1 cellular context compared by ENCODE assay signal in the genomic region with DNA sequence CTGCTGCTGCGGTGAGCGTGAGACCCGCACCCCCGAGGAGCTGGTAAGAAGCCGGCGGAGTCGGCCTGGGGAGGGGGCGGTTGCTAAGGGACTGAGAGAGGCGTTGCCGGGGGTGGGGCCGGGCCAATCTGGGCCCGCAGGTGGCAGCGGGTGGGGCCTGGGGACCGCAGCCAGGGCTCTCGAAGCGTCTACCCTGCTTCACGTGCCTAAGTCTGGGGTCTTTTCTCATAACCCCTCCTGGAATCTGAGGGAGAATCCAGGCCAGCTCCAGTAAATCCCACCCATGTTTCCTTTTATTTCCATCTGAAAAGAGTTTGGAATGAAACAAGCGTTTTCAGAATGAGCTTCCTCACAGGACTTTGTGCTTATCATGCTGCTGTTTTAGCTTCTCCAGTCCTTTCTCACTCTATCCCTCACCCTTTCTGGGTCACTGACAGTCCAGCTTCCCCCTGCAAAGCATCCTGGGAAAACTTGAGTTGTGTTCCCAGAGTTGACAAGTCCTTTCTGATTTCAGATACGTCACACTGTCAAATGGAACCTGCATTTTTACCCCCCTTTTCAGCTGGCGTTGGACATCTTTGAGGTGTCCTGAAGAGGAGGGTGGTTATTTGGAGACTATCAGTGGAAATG.
A peak's percentile ranks its signal among the peaks of the same experiment; 100 is the strongest.
TF ChIP-seq lines count a peak whose summit lies in the region.

No MANE protein-coding gene starts in this region.

TF ChIP-seq in HEK293, 187 proteins besides CTCF, POLR2A, EP300 and RAD21 (continues in another document):
- TF ChIP-seq, protein P1, sequence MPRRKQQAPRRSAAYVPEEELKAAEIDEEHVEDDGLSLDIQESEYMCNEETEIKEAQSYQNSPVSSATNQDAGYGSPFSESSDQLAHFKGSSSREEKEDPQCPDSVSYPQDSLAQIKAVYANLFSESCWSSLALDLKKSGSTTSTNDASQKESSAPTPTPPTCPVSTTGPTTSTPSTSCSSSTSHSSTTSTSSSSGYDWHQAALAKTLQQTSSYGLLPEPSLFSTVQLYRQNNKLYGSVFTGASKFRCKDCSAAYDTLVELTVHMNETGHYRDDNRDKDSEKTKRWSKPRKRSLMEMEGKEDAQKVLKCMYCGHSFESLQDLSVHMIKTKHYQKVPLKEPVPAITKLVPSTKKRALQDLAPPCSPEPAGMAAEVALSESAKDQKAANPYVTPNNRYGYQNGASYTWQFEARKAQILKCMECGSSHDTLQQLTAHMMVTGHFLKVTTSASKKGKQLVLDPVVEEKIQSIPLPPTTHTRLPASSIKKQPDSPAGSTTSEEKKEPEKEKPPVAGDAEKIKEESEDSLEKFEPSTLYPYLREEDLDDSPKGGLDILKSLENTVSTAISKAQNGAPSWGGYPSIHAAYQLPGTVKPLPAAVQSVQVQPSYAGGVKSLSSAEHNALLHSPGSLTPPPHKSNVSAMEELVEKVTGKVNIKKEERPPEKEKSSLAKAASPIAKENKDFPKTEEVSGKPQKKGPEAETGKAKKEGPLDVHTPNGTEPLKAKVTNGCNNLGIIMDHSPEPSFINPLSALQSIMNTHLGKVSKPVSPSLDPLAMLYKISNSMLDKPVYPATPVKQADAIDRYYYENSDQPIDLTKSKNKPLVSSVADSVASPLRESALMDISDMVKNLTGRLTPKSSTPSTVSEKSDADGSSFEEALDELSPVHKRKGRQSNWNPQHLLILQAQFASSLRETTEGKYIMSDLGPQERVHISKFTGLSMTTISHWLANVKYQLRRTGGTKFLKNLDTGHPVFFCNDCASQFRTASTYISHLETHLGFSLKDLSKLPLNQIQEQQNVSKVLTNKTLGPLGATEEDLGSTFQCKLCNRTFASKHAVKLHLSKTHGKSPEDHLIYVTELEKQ (tag by site-specific recombination; IDR thresholded peaks at IDR 0.05; ENCODE audit: borderline replicate concordance), result no peak
- TF ChIP-seq ZNF132 (tag by site-specific recombination; IDR thresholded peaks at IDR 0.05; ENCODE audit: borderline replicate concordance), result no peak
- peak; percentile 48; the same call in 1 of the 2 replicates for TF ChIP-seq YY1 (tag by site-specific recombination; IDR thresholded peaks at IDR 0.05)
- TF ChIP-seq, protein P2, sequence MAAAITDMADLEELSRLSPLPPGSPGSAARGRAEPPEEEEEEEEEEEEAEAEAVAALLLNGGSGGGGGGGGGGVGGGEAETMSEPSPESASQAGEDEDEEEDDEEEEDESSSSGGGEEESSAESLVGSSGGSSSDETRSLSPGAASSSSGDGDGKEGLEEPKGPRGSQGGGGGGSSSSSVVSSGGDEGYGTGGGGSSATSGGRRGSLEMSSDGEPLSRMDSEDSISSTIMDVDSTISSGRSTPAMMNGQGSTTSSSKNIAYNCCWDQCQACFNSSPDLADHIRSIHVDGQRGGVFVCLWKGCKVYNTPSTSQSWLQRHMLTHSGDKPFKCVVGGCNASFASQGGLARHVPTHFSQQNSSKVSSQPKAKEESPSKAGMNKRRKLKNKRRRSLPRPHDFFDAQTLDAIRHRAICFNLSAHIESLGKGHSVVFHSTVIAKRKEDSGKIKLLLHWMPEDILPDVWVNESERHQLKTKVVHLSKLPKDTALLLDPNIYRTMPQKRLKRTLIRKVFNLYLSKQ (tag by site-specific recombination; IDR thresholded peaks at IDR 0.05; ENCODE audit: borderline replicate concordance), result no peak
- TF ChIP-seq GFI1B (tag by site-specific recombination; IDR thresholded peaks at IDR 0.05), result no peak
- TF ChIP-seq, protein P3, sequence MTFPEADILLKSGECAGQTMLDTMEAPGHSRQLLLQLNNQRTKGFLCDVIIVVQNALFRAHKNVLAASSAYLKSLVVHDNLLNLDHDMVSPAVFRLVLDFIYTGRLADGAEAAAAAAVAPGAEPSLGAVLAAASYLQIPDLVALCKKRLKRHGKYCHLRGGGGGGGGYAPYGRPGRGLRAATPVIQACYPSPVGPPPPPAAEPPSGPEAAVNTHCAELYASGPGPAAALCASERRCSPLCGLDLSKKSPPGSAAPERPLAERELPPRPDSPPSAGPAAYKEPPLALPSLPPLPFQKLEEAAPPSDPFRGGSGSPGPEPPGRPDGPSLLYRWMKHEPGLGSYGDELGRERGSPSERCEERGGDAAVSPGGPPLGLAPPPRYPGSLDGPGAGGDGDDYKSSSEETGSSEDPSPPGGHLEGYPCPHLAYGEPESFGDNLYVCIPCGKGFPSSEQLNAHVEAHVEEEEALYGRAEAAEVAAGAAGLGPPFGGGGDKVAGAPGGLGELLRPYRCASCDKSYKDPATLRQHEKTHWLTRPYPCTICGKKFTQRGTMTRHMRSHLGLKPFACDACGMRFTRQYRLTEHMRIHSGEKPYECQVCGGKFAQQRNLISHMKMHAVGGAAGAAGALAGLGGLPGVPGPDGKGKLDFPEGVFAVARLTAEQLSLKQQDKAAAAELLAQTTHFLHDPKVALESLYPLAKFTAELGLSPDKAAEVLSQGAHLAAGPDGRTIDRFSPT (tag by site-specific recombination; IDR thresholded peaks at IDR 0.05), result peak; percentile 60; the same call in 1 of the 2 replicates
- TF ChIP-seq ZBTB48 (tag by site-specific recombination; IDR thresholded peaks at IDR 0.05), result peak; percentile 84
- TF ChIP-seq, protein P4, sequence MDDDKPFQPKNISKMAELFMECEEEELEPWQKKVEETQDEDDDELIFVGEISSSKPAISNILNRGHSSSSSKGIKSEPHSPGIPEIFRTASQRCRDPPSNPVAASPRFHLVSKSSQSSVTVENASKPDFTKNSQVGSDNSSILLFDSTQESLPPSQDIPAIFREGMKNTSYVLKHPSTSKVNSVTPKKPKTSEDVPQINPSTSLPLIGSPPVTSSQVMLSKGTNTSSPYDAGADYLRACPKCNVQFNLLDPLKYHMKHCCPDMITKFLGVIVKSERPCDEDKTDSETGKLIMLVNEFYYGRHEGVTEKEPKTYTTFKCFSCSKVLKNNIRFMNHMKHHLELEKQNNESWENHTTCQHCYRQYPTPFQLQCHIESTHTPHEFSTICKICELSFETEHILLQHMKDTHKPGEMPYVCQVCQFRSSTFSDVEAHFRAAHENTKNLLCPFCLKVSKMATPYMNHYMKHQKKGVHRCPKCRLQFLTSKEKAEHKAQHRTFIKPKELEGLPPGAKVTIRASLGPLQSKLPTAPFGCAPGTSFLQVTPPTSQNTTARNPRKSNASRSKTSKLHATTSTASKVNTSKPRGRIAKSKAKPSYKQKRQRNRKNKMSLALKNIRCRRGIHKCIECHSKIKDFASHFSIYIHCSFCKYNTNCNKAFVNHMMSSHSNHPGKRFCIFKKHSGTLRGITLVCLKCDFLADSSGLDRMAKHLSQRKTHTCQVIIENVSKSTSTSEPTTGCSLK (tag by site-specific recombination; IDR thresholded peaks at IDR 0.05), result no peak
- no peak for TF ChIP-seq ZFP37 (tag by site-specific recombination; IDR thresholded peaks at IDR 0.05)
- TF ChIP-seq ZNF76 (tag by site-specific recombination; IDR thresholded peaks at IDR 0.05; ENCODE audit: borderline replicate concordance, low read depth), result peak; percentile 45; the same call in 1 of the 2 replicates
- 0 out of 2 replicates have a peak, but pooled peaks have one; percentile 5 for TF ChIP-seq ZNF610 (tag by site-specific recombination; IDR thresholded peaks at IDR 0.05; ENCODE audit: borderline replicate concordance)
- peak; percentile 65; the same call in 1 of the 2 replicates for TF ChIP-seq SCRT1 (tag by site-specific recombination; IDR thresholded peaks at IDR 0.05; ENCODE audit: borderline replicate concordance)
- TF ChIP-seq ZNF350 (tag by site-specific recombination; IDR thresholded peaks at IDR 0.05), result no peak
- no peak for TF ChIP-seq BCL11A (tag by site-specific recombination; IDR thresholded peaks at IDR 0.05; ENCODE audit: low read depth)
- TF ChIP-seq, protein P5, sequence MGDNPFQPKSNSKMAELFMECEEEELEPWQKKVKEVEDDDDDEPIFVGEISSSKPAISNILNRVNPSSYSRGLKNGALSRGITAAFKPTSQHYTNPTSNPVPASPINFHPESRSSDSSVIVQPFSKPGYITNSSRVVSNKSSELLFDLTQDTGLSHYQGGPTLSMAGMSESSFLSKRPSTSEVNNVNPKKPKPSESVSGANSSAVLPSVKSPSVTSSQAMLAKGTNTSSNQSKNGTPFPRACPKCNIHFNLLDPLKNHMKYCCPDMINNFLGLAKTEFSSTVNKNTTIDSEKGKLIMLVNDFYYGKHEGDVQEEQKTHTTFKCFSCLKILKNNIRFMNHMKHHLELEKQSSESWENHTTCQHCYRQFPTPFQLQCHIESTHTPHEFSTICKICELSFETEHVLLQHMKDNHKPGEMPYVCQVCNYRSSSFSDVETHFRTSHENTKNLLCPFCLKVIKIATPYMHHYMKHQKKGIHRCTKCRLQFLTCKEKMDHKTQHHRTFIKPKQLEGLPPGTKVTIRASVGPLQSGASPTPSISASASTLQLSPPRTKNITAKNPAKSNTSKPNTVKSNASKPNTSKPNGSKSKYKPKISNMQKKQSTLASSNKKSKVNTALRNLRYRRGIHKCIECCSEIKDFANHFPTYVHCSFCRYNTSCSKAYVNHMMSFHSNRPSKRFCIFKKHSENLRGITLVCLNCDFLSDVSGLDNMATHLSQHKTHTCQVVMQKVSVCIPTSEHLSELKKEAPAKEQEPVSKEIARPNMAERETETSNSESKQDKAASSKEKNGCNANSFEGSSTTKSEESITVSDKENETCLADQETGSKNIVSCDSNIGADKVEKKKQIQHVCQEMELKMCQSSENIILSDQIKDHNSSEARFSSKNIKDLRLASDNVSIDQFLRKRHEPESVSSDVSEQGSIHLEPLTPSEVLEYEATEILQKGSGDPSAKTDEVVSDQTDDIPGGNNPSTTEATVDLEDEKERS (tag by site-specific recombination; IDR thresholded peaks at IDR 0.05), result no peak
- no peak for TF ChIP-seq ZNF677 (tag by site-specific recombination; IDR thresholded peaks at IDR 0.05)
- TF ChIP-seq, protein P6, sequence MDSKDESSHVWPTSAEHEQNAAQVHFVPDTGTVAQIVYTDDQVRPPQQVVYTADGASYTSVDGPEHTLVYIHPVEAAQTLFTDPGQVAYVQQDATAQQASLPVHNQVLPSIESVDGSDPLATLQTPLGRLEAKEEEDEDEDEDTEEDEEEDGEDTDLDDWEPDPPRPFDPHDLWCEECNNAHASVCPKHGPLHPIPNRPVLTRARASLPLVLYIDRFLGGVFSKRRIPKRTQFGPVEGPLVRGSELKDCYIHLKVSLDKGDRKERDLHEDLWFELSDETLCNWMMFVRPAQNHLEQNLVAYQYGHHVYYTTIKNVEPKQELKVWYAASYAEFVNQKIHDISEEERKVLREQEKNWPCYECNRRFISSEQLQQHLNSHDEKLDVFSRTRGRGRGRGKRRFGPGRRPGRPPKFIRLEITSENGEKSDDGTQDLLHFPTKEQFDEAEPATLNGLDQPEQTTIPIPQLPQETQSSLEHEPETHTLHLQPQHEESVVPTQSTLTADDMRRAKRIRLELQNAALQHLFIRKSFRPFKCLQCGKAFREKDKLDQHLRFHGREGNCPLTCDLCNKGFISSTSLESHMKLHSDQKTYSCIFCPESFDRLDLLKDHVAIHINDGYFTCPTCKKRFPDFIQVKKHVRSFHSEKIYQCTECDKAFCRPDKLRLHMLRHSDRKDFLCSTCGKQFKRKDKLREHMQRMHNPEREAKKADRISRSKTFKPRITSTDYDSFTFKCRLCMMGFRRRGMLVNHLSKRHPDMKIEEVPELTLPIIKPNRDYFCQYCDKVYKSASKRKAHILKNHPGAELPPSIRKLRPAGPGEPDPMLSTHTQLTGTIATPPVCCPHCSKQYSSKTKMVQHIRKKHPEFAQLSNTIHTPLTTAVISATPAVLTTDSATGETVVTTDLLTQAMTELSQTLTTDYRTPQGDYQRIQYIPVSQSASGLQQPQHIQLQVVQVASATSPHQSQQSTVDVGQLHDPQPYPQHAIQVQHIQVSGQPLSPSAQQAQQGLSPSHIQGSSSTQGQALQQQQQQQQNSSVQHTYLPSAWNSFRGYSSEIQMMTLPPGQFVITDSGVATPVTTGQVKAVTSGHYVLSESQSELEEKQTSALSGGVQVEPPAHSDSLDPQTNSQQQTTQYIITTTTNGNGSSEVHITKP (tag by site-specific recombination; IDR thresholded peaks at IDR 0.05), result peak; percentile 52
- TF ChIP-seq ZSCAN16 (tag by site-specific recombination; IDR thresholded peaks at IDR 0.05), result no peak
- no peak for TF ChIP-seq ZNF621 (tag by site-specific recombination; IDR thresholded peaks at IDR 0.05)
- TF ChIP-seq ZNF335 (tag by site-specific recombination; conservative IDR thresholded peaks at IDR 0.05), result peak; percentile 90; the same call in 1 of the 2 replicates
- TF ChIP-seq, protein P7, sequence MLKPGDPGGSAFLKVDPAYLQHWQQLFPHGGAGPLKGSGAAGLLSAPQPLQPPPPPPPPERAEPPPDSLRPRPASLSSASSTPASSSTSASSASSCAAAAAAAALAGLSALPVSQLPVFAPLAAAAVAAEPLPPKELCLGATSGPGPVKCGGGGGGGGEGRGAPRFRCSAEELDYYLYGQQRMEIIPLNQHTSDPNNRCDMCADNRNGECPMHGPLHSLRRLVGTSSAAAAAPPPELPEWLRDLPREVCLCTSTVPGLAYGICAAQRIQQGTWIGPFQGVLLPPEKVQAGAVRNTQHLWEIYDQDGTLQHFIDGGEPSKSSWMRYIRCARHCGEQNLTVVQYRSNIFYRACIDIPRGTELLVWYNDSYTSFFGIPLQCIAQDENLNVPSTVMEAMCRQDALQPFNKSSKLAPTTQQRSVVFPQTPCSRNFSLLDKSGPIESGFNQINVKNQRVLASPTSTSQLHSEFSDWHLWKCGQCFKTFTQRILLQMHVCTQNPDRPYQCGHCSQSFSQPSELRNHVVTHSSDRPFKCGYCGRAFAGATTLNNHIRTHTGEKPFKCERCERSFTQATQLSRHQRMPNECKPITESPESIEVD (tag by site-specific recombination; IDR thresholded peaks at IDR 0.05), result no peak
- TF ChIP-seq OSR2 (tag by site-specific recombination; IDR thresholded peaks at IDR 0.05), result no peak
- no peak for TF ChIP-seq ZNF660 (tag by site-specific recombination; IDR thresholded peaks at IDR 0.05)
- TF ChIP-seq ZIC2 (tag by site-specific recombination; IDR thresholded peaks at IDR 0.05), result no peak
- TF ChIP-seq ZNF791 (tag by site-specific recombination; IDR thresholded peaks at IDR 0.05), result no peak
- TF ChIP-seq KLF7 (tag by site-specific recombination; IDR thresholded peaks at IDR 0.05; ENCODE audit: borderline replicate concordance), result peak; percentile 85; the same call in 1 of the 2 replicates
- TF ChIP-seq KLF10 (tag by site-specific recombination; IDR thresholded peaks at IDR 0.05), result peak; percentile 51; the same call in 1 of the 2 replicates
- TF ChIP-seq ZBTB7A (tag by site-specific recombination; IDR thresholded peaks at IDR 0.05; ENCODE audit: low read depth), result no peak
- no peak for TF ChIP-seq ZNF624 (tag by site-specific recombination; IDR thresholded peaks at IDR 0.05)
- TF ChIP-seq ZNF404 (tag by site-specific recombination; IDR thresholded peaks at IDR 0.05), result no peak
- TF ChIP-seq ZFP69B (tag by site-specific recombination; IDR thresholded peaks at IDR 0.05), result peak; percentile 90
- TF ChIP-seq ZNF112 (tag by site-specific recombination; IDR thresholded peaks at IDR 0.05), result no peak
- TF ChIP-seq TRIM28 (IDR thresholded peaks at IDR 0.05; ENCODE audit: borderline replicate concordance, low read length), result no peak
- TF ChIP-seq ZNF274 (IDR thresholded peaks at IDR 0.05; ENCODE audit: low read length), result no peak
- no peak for TF ChIP-seq ZNF274 (tag by site-specific recombination; IDR thresholded peaks at IDR 0.05; ENCODE audit: borderline replicate concordance)
- no peak for TF ChIP-seq ZNF768 (tag by site-specific recombination; IDR thresholded peaks at IDR 0.05)
- TF ChIP-seq ZNF561 (tag by site-specific recombination; IDR thresholded peaks at IDR 0.05; ENCODE audit: borderline replicate concordance), result 0 out of 2 replicates have a peak, but pooled peaks have one; percentile 1
- 0 out of 2 replicates have a peak, but pooled peaks have one; percentile 8 for TF ChIP-seq ZNF24 (tag by site-specific recombination; IDR thresholded peaks at IDR 0.05)
- no peak for TF ChIP-seq PRDM1 (tag by site-specific recombination; IDR thresholded peaks at IDR 0.05)
- no peak for TF ChIP-seq ZNF785 (tag by site-specific recombination; IDR thresholded peaks at IDR 0.05)
